In the genomic region with DNA sequence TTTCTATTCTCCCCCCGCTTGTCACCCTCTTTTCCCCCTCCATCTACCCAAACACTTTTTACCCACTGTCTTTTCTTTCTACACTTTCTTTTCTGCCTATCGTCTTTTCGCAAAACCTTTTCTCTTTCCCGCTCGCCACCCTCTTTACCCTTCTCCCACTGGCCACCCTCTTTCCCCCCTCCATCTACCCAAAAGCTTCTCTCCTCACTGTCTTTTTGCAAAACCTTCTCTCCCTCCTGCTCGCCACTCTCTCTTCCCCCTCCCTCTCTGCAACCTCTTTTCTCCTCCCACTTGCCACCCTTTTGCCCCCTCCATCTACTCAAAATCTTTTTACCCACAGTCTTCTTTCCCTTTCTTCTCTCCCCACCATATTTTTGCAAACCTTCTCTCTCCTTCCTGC, we compare ENCODE assay signal across 7 cellular contexts.
DNase-seq lines count a peak whose midpoint lies in the region; ATAC-seq, FAIRE-seq and TF ChIP-seq lines count a peak whose summit lies in the region.
"Not testable (repeated sequence)": the region's sequence is repeated elsewhere in the genome, so short reads cannot be mapped to it uniquely, and the experiment has no call there.

No MANE protein-coding gene starts in this region.

- H4K8ac ChIP-seq in mesendoderm (ENCODE audit: low read depth, low read length): not testable (repeated sequence)

- H3K36me3 ChIP-seq in Karpas-422 (ENCODE audit: insufficient read depth, low read length); K562 (ENCODE audit: control insufficient read depth, insufficient read depth, low read length); endodermal cell (ENCODE audit: control insufficient read depth, insufficient read depth, low read length); hepatocyte (replicated peaks; ENCODE audit: insufficient read depth, low read depth); mesendoderm (ENCODE audit: control insufficient read depth, insufficient read depth, low read length): not testable (repeated sequence)

- in situ Hi-C loops in K562 (cut with MboI): loop anchor here (5.0 kb wide), 1 partner anchor 283 kb away; no protein-coding TSS in a partner anchor

- H3K9me3 Mint-ChIP-seq in activated CD4-positive, alpha-beta T cell treated with anti-CD3 and anti-CD28 coated beads, Interleukin-2, amount 10 ng/mL, durations not matched to agents 24 days and 14 days: peaks cover 58% of the 10 kb centered on the region
- peaks cover 84% of the 10 kb centered on the region for H3K9me3 Mint-ChIP-seq in endodermal cell

- not testable (repeated sequence) for H3K4me1 Mint-ChIP-seq in activated CD4-positive, alpha-beta T cell treated with anti-CD3 and anti-CD28 coated beads, Interleukin-2, amount 10 ng/mL, durations not matched to agents 24 days and 14 days; endodermal cell

- not testable (repeated sequence) for TF ChIP-seq CTCF in K562 (IDR thresholded peaks at IDR 0.05 in 2 of 3, conservative IDR thresholded peaks at IDR 0.05 in 1 of 3; ENCODE audit: insufficient read depth in 2 of 3, low read depth in 1 of 3, low read length in 3 of 3); endodermal cell (conservative IDR thresholded peaks at IDR 0.05); hepatocyte (IDR thresholded peaks at IDR 0.05; ENCODE audit: poor library complexity)

- DNase-seq in Karpas-422: peak; percentile 40
- peak; percentile 53 for DNase-seq in activated CD4-positive, alpha-beta T cell treated with anti-CD3 and anti-CD28 coated beads, Interleukin-2, amount 10 ng/mL, durations not matched to agents 24 days and 14 days
- not testable (repeated sequence) for DNase-seq in K562 (ENCODE audit: extremely low read depth in 1 of 4, low spot score in 3 of 4); mesendoderm
- peak; percentile 17 for DNase-seq in endodermal cell
- peak; percentile 3 for DNase-seq in hepatocyte (ENCODE audit: low spot score)
- DNase-seq in posterior vena cava (ENCODE audit: low spot score): peak; percentile 71

- not testable (repeated sequence) for H3K4me3 ChIP-seq in Karpas-422 (ENCODE audit: low read length); endodermal cell (ENCODE audit: low read length); hepatocyte
- 0 out of 2 replicates have a peak overlapping the region, but pooled peaks have one; percentile 12 for H3K4me3 ChIP-seq in K562
- peak overlapping the region; percentile 11 for H3K4me3 ChIP-seq in mesendoderm (ENCODE audit: low read length)

- H3K4ac ChIP-seq in mesendoderm (ENCODE audit: low read depth, low read length): not testable (repeated sequence)

- H3K4me1 ChIP-seq in Karpas-422 (ENCODE audit: low read length); K562 (replicated peaks in 1 of 2; ENCODE audit: control insufficient read depth in 2 of 2, insufficient read depth in 2 of 2, low read length in 2 of 2); endodermal cell (ENCODE audit: control insufficient read depth, insufficient read depth, low read length); hepatocyte (ENCODE audit: insufficient read depth); mesendoderm (ENCODE audit: control insufficient read depth, low read depth, low read length): not testable (repeated sequence)

- not testable (repeated sequence) for H3K9me1 ChIP-seq in K562 (ENCODE audit: control insufficient read depth, insufficient read depth, low read length)

- not testable (repeated sequence) for H3K79me1 ChIP-seq in mesendoderm (ENCODE audit: low read length)

- H3K4me2 ChIP-seq in Karpas-422 (ENCODE audit: low read depth, low read length, poor library complexity, severe bottlenecking); K562 (ENCODE audit: insufficient read depth, low read length); hepatocyte; mesendoderm (ENCODE audit: low read length): not testable (repeated sequence)

- H3K9ac ChIP-seq in Karpas-422 (ENCODE audit: low read length); K562 (ENCODE audit: insufficient read depth in 1 of 2, low read depth in 2 of 2, low read length in 2 of 2); endodermal cell (ENCODE audit: extremely low read depth, low read length, poor library complexity, severe bottlenecking); mesendoderm (ENCODE audit: low read length): not testable (repeated sequence)

- not testable (repeated sequence) for H3K36me3 Mint-ChIP-seq in activated CD4-positive, alpha-beta T cell treated with anti-CD3 and anti-CD28 coated beads, Interleukin-2, amount 10 ng/mL, durations not matched to agents 24 days and 14 days (ENCODE audit: low read depth)
- H3K36me3 Mint-ChIP-seq in endodermal cell (ENCODE audit: low read depth): peaks cover 15% of the 10 kb centered on the region

- not testable (repeated sequence) for BruUV-seq in K562 (replicated peaks; lab: Mats Ljungman, UMichigan)

- H3K27me3 ChIP-seq in Karpas-422 (ENCODE audit: low read length); K562 (ENCODE audit: control insufficient read depth in 2 of 2, insufficient read depth in 2 of 2, low read length in 2 of 2); endodermal cell (ENCODE audit: control insufficient read depth, insufficient read depth, low read length, poor library complexity, severe bottlenecking); hepatocyte; mesendoderm (ENCODE audit: insufficient read depth, low read length, poor library complexity): not testable (repeated sequence)

- CTCF ChIA-PET in K562 (lab: Yijun Ruan, JAX; ENCODE audit: low intra/inter-chr PET ratio): not testable (repeated sequence)

- H3K9me3 ChIP-seq in Karpas-422 (ENCODE audit: low read length) (peaks cover 39% of the 10 kb centered on the region), endodermal cell (ENCODE audit: control insufficient read depth, low read length) (peaks cover 76% of the 10 kb centered on the region)
- H3K9me3 ChIP-seq in K562 (replicated peaks; ENCODE audit: control insufficient read depth, insufficient read depth, low read depth, low read length); hepatocyte (ENCODE audit: low read depth): not testable (repeated sequence)

- not testable (repeated sequence) for FAIRE-seq in K562 (lab: Jason Lieb, UNC)

- not testable (repeated sequence) for H3K9me2 ChIP-seq in Karpas-422 (replicated peaks; ENCODE audit: insufficient read depth, low read length); hepatocyte (replicated peaks; ENCODE audit: insufficient read depth)

- H2BK120ac ChIP-seq in mesendoderm (ENCODE audit: low read depth, low read length): not testable (repeated sequence)

- H3K27ac Mint-ChIP-seq in activated CD4-positive, alpha-beta T cell treated with anti-CD3 and anti-CD28 coated beads, Interleukin-2, amount 10 ng/mL, durations not matched to agents 24 days and 14 days; endodermal cell: not testable (repeated sequence)

- H2BK5ac ChIP-seq in mesendoderm (ENCODE audit: low read length): not testable (repeated sequence)

- H4K5ac ChIP-seq in mesendoderm (ENCODE audit: low read length): not testable (repeated sequence)

- H3K23ac ChIP-seq in mesendoderm (ENCODE audit: low read length): not testable (repeated sequence)

- not testable (repeated sequence) for TF ChIP-seq POLR2A in K562 (conservative IDR thresholded peaks at IDR 0.05)

- H3K18ac ChIP-seq in mesendoderm (ENCODE audit: low read length): not testable (repeated sequence)

- H3K4me3 Mint-ChIP-seq in activated CD4-positive, alpha-beta T cell treated with anti-CD3 and anti-CD28 coated beads, Interleukin-2, amount 10 ng/mL, durations not matched to agents 24 days and 14 days; endodermal cell: not testable (repeated sequence)

- H3K27ac ChIP-seq in Karpas-422 (ENCODE audit: low read length); K562 (ENCODE audit: extremely low read depth, low read depth, low read length); endodermal cell (ENCODE audit: low read depth, low read length); hepatocyte; mesendoderm (ENCODE audit: low read depth, low read length): not testable (repeated sequence)

- H4K20me1 ChIP-seq in Karpas-422 (ENCODE audit: insufficient read depth, low read depth, low read length); K562 (replicated peaks; ENCODE audit: control insufficient read depth, insufficient read depth, low read length); hepatocyte (ENCODE audit: insufficient read depth, poor library complexity, severe bottlenecking): not testable (repeated sequence)

- H3K27me3 Mint-ChIP-seq in activated CD4-positive, alpha-beta T cell treated with anti-CD3 and anti-CD28 coated beads, Interleukin-2, amount 10 ng/mL, durations not matched to agents 24 days and 14 days; endodermal cell (ENCODE audit: insufficient read depth): not testable (repeated sequence)

- not testable (repeated sequence) for ATAC-seq in K562

- not testable (repeated sequence) for H2AFZ ChIP-seq in Karpas-422 (ENCODE audit: low read length); K562 (ENCODE audit: low read depth, low read length); hepatocyte

- intact Hi-C loops in activated CD4-positive, alpha-beta T cell treated with anti-CD3 and anti-CD28 coated beads, Interleukin-2, amount 10 ng/mL, durations not matched to agents 24 days and 14 days (cut with micrococcal nuclease); K562 (cut with micrococcal nuclease); posterior vena cava (cut with DNase I): not testable (repeated sequence)

- not testable (repeated sequence) for H3K79me2 ChIP-seq in Karpas-422 (ENCODE audit: low read length); K562 (ENCODE audit: control insufficient read depth, insufficient read depth, low read length); hepatocyte; mesendoderm (ENCODE audit: control insufficient read depth, insufficient read depth, low read length)

- not testable (repeated sequence) for H2AK5ac ChIP-seq in mesendoderm (ENCODE audit: low read length)

- POLR2A ChIA-PET in K562 (lab: Yijun Ruan, JAX): not testable (repeated sequence)

- H2BK15ac ChIP-seq in mesendoderm (replicated peaks; ENCODE audit: low read depth): not testable (repeated sequence)

- TF ChIP-seq RAD21 in K562 (CRISPR knock-in tag; conservative IDR thresholded peaks at IDR 0.05 in 1 of 2, IDR thresholded peaks at IDR 0.05 in 1 of 2): not testable (repeated sequence)

- H3K56ac ChIP-seq in mesendoderm (ENCODE audit: low read length): not testable (repeated sequence)

- 3% methylated on average over 6 of the region's 6 CpGs for WGBS in K562 (ENCODE audit: insufficient coverage, low coverage, missing lambda C conversion rate)
- WGBS in endodermal cell (ENCODE audit: insufficient coverage in 1 of 2, insufficient read length in 1 of 2), 2 experiments: 73 to 79% methylated on average over 6 of the region's 6 CpGs
- 83% methylated on average over 5 of the region's 6 CpGs for WGBS in hepatocyte (ENCODE audit: low lambda C conversion rate, missing lambda C conversion rate)
- WGBS in mesendoderm (ENCODE audit: extremely low coverage, insufficient coverage, low lambda C conversion rate): 100% methylated on average over 4 of the region's 6 CpGs

- not testable (repeated sequence) for TF ChIP-seq EP300 in K562 (IDR thresholded peaks at IDR 0.05; ENCODE audit: low read length)
